Comparison of ENCODE assay signal across 17 cellular contexts in the genomic region with DNA sequence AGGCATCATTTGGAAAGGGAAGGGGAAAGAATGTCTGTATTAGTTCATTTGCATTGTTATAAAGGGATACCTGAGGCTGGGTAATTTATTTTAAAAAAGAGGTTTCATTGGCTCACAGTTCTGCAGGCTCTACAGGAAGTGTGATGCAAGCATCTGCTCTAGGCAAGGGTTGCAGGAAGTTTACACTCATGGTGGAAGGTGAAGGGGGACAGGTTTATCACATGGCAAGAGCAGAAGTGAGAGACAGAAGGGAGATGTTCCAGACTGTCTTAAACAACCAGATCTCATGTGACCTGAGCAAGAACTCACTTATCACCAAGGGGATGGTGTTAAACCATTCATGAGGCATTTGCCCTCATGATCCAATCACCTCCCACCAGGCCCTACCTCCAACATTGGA.
DNase-seq lines count a peak whose midpoint lies in the region; ATAC-seq and TF ChIP-seq lines count a peak whose summit lies in the region.
"Had no signal": no experiment of that assay in that cellular context is flagged by ENCODE, and none has a peak within 500 bp of the region (broad histone marks: within the 10 kb centered on the region; RNA-seq: fewer than 3 reads in every experiment).

No MANE protein-coding gene starts in this region.

- H3K27me3 Mint-ChIP-seq in activated T-cell treated with anti-CD3 and anti-CD28 coated beads, Interleukin-2, amount 50 U/mL, for 72 hours (ENCODE audit: low read depth) = no peaks in the 10 kb centered on the region
- peaks cover 11% of the 10 kb centered on the region for H3K27me3 Mint-ChIP-seq in HFFc6 (ENCODE audit: insufficient read depth)

- H3K36me3 Mint-ChIP-seq in activated T-cell treated with anti-CD3 and anti-CD28 coated beads, Interleukin-2, amount 50 U/mL, for 72 hours (ENCODE audit: insufficient read depth in 2 of 2) = peaks cover 21 to 25% of the 10 kb centered on the region in 2 donors
- no peaks in the 10 kb centered on the region for H3K36me3 Mint-ChIP-seq in HFFc6 (ENCODE audit: low read depth)
- H3K36me3 Mint-ChIP-seq in stimulated activated effector memory CD8-positive, alpha-beta T cell treated with anti-CD3 and anti-CD28 coated beads, Interleukin-12 subunit alpha, Interleukin-12 subunit beta, amount 100 ng/mL, for 72 hours = peaks cover 45% of the 10 kb centered on the region

- H3F3A ChIP-seq in MM.1S (ENCODE audit: insufficient read depth, low read length) = no peaks in the 10 kb centered on the region; the same call in 1 of the 2 replicates

- H3K9me3 ChIP-seq in MM.1S (replicated peaks; ENCODE audit: insufficient read depth, low read length) = no peaks in the 10 kb centered on the region
- H3K9me3 ChIP-seq: SJSA1 had no signal

- H3K4me1 ChIP-seq in MM.1S (ENCODE audit: low read length) = peaks cover 16% of the 10 kb centered on the region

- H3K27me3 ChIP-seq in MM.1S (replicated peaks; ENCODE audit: insufficient read depth, low read length) = no peaks in the 10 kb centered on the region
- H3K27me3 ChIP-seq: SJSA1 had no signal

- DNase-seq in activated T-cell treated with anti-CD3 and anti-CD28 coated beads, Interleukin-2, amount 50 U/mL, for 72 hours = no peak
- DNase-seq in activated T-cell treated with anti-CD3 and anti-CD28 coated beads, Interleukin-2, amount 50 U/mL, for 1 hour = no peak
- DNase-seq in HFFc6 (no peak), UCSD-AML1 (lab: John Stamatoyannopoulos, UW; ENCODE audit: unreplicated experiment) (no peak), MM.1S (no peak), foreskin fibroblast (no peak)
- DNase-seq in stimulated activated effector memory CD8-positive, alpha-beta T cell treated with anti-CD3 and anti-CD28 coated beads, Interleukin-12 subunit alpha, Interleukin-12 subunit beta, amount 100 ng/mL, for 72 hours (ENCODE audit: low spot score in 2 of 2) = no peak
- DNase-seq: CD8-positive, alpha-beta memory T cell; central memory CD4-positive, alpha-beta T cell; effector CD4-positive, alpha-beta T cell; H7; left ventricle myocardium superior; NCI-H1092; NCI-H524 treated with DMSO at 0.1 percent for 48 hours; PC-9 had no signal

- TF ChIP-seq CTCF in HFFc6 (IDR thresholded peaks at IDR 0.05) (no peak), MM.1S (IDR thresholded peaks at IDR 0.05; ENCODE audit: low read length) (no peak), foreskin fibroblast (IDR thresholded peaks at IDR 0.05; ENCODE audit: low read depth, low read length) (no peak)

- H3K4me3 ChIP-seq in MM.1S (ENCODE audit: low read length) (no peak overlapping the region), foreskin fibroblast (ENCODE audit: low read depth in 1 of 2, low read length in 2 of 2) (no peak overlapping the region)
- H3K4me3 ChIP-seq: PC-9, SJSA1 had no signal

- peak overlapping the region in 1 of 2 donors; percentile 16 for H3K4me3 Mint-ChIP-seq in activated T-cell treated with anti-CD3 and anti-CD28 coated beads, Interleukin-2, amount 50 U/mL, for 72 hours
- no peak overlapping the region for H3K4me3 Mint-ChIP-seq in HFFc6
- H3K4me3 Mint-ChIP-seq in stimulated activated effector memory CD8-positive, alpha-beta T cell treated with anti-CD3 and anti-CD28 coated beads, Interleukin-12 subunit alpha, Interleukin-12 subunit beta, amount 100 ng/mL, for 72 hours = no peak overlapping the region

- H4K20me1 ChIP-seq in MM.1S (ENCODE audit: insufficient read depth, low read length) = no peaks in the 10 kb centered on the region

- no peak overlapping the region for H3K4me2 ChIP-seq in MM.1S (ENCODE audit: low read depth, low read length)
- H3K4me2 ChIP-seq: PC-9 had no signal

- H3K9me2 ChIP-seq in MM.1S (replicated peaks; ENCODE audit: insufficient read depth, low read length) = no peaks in the 10 kb centered on the region

- H3K9ac ChIP-seq in MM.1S (ENCODE audit: low read length) = no peak overlapping the region

- no peaks in the 10 kb centered on the region for H3K36me3 ChIP-seq in MM.1S (replicated peaks; ENCODE audit: insufficient read depth, low read length)
- H3K36me3 ChIP-seq: SJSA1 had no signal

- H3K27ac Mint-ChIP-seq in activated T-cell treated with anti-CD3 and anti-CD28 coated beads, Interleukin-2, amount 50 U/mL, for 72 hours = peak overlapping the region; percentile 92
- 0 out of 2 replicates have a peak overlapping the region, but pooled peaks have one; percentile 50 for H3K27ac Mint-ChIP-seq in HFFc6
- peak overlapping the region; percentile 95 for H3K27ac Mint-ChIP-seq in stimulated activated effector memory CD8-positive, alpha-beta T cell treated with anti-CD3 and anti-CD28 coated beads, Interleukin-12 subunit alpha, Interleukin-12 subunit beta, amount 100 ng/mL, for 72 hours

- H3K27ac ChIP-seq in angular gyrus (ENCODE audit: low read depth, low read length) = peak overlapping the region; percentile 9
- no peak overlapping the region for H3K27ac ChIP-seq in MM.1S (ENCODE audit: low read length)
- H3K27ac ChIP-seq: PC-9, SJSA1 had no signal

- no peaks in the 10 kb centered on the region for H3K79me2 ChIP-seq in MM.1S (ENCODE audit: low read length)

- H2AFZ ChIP-seq in MM.1S (ENCODE audit: low read length) = no peak overlapping the region
- H2AFZ ChIP-seq: PC-9 had no signal

- ATAC-seq in activated T-cell treated with anti-CD3 and anti-CD28 coated beads, Interleukin-2, amount 50 U/mL, for 72 hours (replicated peaks in 1 of 2) = no peak
- no peak for ATAC-seq in stimulated activated effector memory CD8-positive, alpha-beta T cell treated with anti-CD3 and anti-CD28 coated beads, Interleukin-12 subunit alpha, Interleukin-12 subunit beta, amount 100 ng/mL, for 72 hours
- ATAC-seq: left ventricle myocardium superior had no signal

- peaks cover 12 to 15% of the 10 kb centered on the region in 2 donors for H3K9me3 Mint-ChIP-seq in activated T-cell treated with anti-CD3 and anti-CD28 coated beads, Interleukin-2, amount 50 U/mL, for 72 hours
- no peaks in the 10 kb centered on the region for H3K9me3 Mint-ChIP-seq in HFFc6
- peaks cover 7% of the 10 kb centered on the region for H3K9me3 Mint-ChIP-seq in stimulated activated effector memory CD8-positive, alpha-beta T cell treated with anti-CD3 and anti-CD28 coated beads, Interleukin-12 subunit alpha, Interleukin-12 subunit beta, amount 100 ng/mL, for 72 hours

- H3K4me1 Mint-ChIP-seq in activated T-cell treated with anti-CD3 and anti-CD28 coated beads, Interleukin-2, amount 50 U/mL, for 72 hours (ENCODE audit: low read depth) = peaks cover 47% of the 10 kb centered on the region
- peaks cover 51% of the 10 kb centered on the region for H3K4me1 Mint-ChIP-seq in HFFc6 (ENCODE audit: low read depth)
- H3K4me1 Mint-ChIP-seq in stimulated activated effector memory CD8-positive, alpha-beta T cell treated with anti-CD3 and anti-CD28 coated beads, Interleukin-12 subunit alpha, Interleukin-12 subunit beta, amount 100 ng/mL, for 72 hours = peaks cover 39% of the 10 kb centered on the region
